In the genomic region with DNA sequence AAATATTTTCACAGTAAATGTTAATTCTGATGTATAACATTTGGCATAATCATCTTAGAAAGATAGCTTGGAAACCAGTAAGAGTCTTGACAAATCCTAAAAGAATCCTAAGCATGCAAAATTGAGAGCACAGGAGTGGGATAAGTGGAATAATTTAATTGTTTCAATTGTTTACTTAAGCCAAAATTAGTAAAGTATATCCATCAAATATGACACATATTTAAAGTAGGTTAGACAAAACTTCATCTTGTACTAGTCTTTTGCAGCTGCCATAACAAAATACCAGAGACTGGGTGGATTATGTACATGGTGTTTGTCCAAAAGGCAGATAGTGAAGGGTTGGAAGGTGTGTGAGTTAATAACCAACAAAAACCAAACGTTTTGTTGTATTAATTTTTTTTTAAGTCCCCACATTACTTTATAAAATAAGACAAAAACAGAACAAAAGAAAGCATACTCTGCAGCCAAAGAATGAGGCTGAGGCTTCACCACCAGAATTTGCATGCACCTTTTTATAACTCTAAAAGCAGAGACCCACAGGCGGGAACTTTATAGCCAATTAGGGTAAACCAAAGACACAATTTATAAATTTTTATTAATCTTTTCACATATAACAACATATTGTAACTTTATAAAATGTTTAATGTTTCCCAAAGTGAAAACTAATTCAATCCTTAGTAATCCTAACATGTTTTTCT, we compare ENCODE assay signal across 30 cellular contexts. TPM values are rescaled to one million over a fixed set of nuclear protein-coding genes. Genes with fewer than 3 reads are reported as not detected.
DNase-seq lines count a peak whose midpoint lies in the region; ATAC-seq and TF ChIP-seq lines count a peak whose summit lies in the region.
"Had no signal": no experiment of that assay in that cellular context is flagged by ENCODE, and none has a peak within 500 bp of the region (broad histone marks: within the 10 kb centered on the region; RNA-seq: fewer than 3 reads in every experiment).

No MANE protein-coding gene starts in this region.

- no peaks in the 10 kb centered on the region for H3K9me2 ChIP-seq in DOHH2 (replicated peaks; ENCODE audit: control insufficient read depth, low read length)

- H3K4me3 ChIP-seq in DOHH2 (ENCODE audit: low read length) (peak overlapping the region; percentile 37), dorsolateral prefrontal cortex (no peak overlapping the region)
- H3K4me3 ChIP-seq: BLaER1 treated with 17β-estradiol and CSF1 and Interleukin-3, amounts not matched to agents 10 nM and 100 nM; heart left ventricle; spleen; testis had no signal

- no peaks in the 10 kb centered on the region for H3K79me2 ChIP-seq in DOHH2 (ENCODE audit: control insufficient read depth, low read length)

- H3K4me2 ChIP-seq in DOHH2 (ENCODE audit: low read length): peak overlapping the region; percentile 47
- H3K4me2 ChIP-seq: BLaER1 treated with 17β-estradiol and CSF1 and Interleukin-3, amounts not matched to agents 10 nM and 100 nM had no signal

- H3K27me3 ChIP-seq in DOHH2 (ENCODE audit: control insufficient read depth, low read length) (no peaks in the 10 kb centered on the region), dorsolateral prefrontal cortex (peaks cover 0 to 6% (median 0%) of the 10 kb centered on the region in 45 donors)
- H3K27me3 ChIP-seq: BLaER1 treated with 17β-estradiol and CSF1 and Interleukin-3, amounts not matched to agents 10 nM and 100 nM; spleen; testis had no signal

- no peaks in the 10 kb centered on the region for H3K36me3 ChIP-seq in DOHH2 (ENCODE audit: control insufficient read depth, low read length)
- H3K36me3 ChIP-seq: BLaER1 treated with 17β-estradiol and CSF1 and Interleukin-3, amounts not matched to agents 10 nM and 100 nM; heart left ventricle; spleen had no signal

- H3F3A ChIP-seq in DOHH2 (ENCODE audit: control insufficient read depth, insufficient read depth): no peaks in the 10 kb centered on the region

- intact Hi-C loops in dorsolateral prefrontal cortex (cut with DNase I): no loop called here

- no peaks in the 10 kb centered on the region for H4K20me1 ChIP-seq in DOHH2 (ENCODE audit: control insufficient read depth, insufficient read depth, low read depth, low read length)
- H4K20me1 ChIP-seq: BLaER1 treated with 17β-estradiol and CSF1 and Interleukin-3, amounts not matched to agents 10 nM and 100 nM had no signal

- H3K9me3 ChIP-seq in DOHH2 (ENCODE audit: control insufficient read depth, insufficient read depth, low read length): no peaks in the 10 kb centered on the region
- H3K9me3 ChIP-seq: spleen, testis had no signal

- DNase-seq in RPMI7951 (ENCODE audit: low read depth) (peak; percentile 1), kidney tubule cell (ENCODE audit: low spot score) (peak; percentile 5), dorsolateral prefrontal cortex (no peak), NCI-H2081 treated with DMSO at 0.1 percent for 48 hours (lab: John Stamatoyannopoulos, UW) (no peak), AG20443 (ENCODE audit: low spot score) (no peak)
- DNase-seq: ACHN; activated naive CD4-positive, alpha-beta T cell treated with anti-CD3 and anti-CD28 coated beads, Interleukin-2, amount 50 U/mL, for 16 hours; anterior cingulate cortex; Caco-2; caudate nucleus; DMS79 treated with DMSO at 0.1 percent for 48 hours; heart left ventricle; HFFc6; left colon; mesenchymal stem cell; naive B cell; NCI-H1092; NCI-H187; NCI-H526; nucleus accumbens; RPMI8226; spleen; stimulated activated CD4-positive, alpha-beta T cell treated with anti-CD3 and anti-CD28 coated beads, Interleukin-4, amount 100 ng/mL, for 24 hours; stimulated activated naive CD4-positive, alpha-beta T cell; testis had no signal

- TF ChIP-seq CTCF in DOHH2 (IDR thresholded peaks at IDR 0.05; ENCODE audit: low read depth, low read length, poor library complexity, severe bottlenecking) (no peak), dorsolateral prefrontal cortex (IDR thresholded peaks at IDR 0.05 in 54 of 56, conservative IDR thresholded peaks at IDR 0.05 in 2 of 56; ENCODE audit: low read depth in 1 of 56, partially characterized antibody in 56 of 56) (no peak)

- H3K4me1 ChIP-seq in DOHH2 (ENCODE audit: control insufficient read depth, low read length): peaks cover 22% of the 10 kb centered on the region
- H3K4me1 ChIP-seq: BLaER1 treated with 17β-estradiol and CSF1 and Interleukin-3, amounts not matched to agents 10 nM and 100 nM; Caco-2; heart left ventricle; testis had no signal

- peak overlapping the region; percentile 45 for H3K27ac ChIP-seq in DOHH2 (ENCODE audit: low read depth, low read length)
- H3K27ac ChIP-seq in dorsolateral prefrontal cortex: no peak overlapping the region
- H3K27ac ChIP-seq: BLaER1 treated with 17β-estradiol and CSF1 and Interleukin-3, amounts not matched to agents 10 nM and 100 nM; heart left ventricle; spleen; testis had no signal

- peak; percentile 48 for ATAC-seq in HG02798 (IDR thresholded peaks at IDR 0.05; ENCODE audit: poor library complexity, unreplicated experiment)
- no peak for ATAC-seq in HG02981 (IDR thresholded peaks at IDR 0.05; ENCODE audit: unreplicated experiment)
- ATAC-seq: heart left ventricle, left colon had no signal

RNA-seq across cellular contexts. Expression of gene CD200R1L, which starts 41.9 kb away (rescaled TPM):
- not detected in 2 replicates for total RNA-seq in RPMI7951 (2014; rRNA removed; shearing (Covaris generic))
- under 1 TPM in 6 of 120 experiments, not detected in 114; 0.36 to 0.92 (median 0.48) TPM for total RNA-seq in dorsolateral prefrontal cortex
- total RNA-seq: activated T-helper 1 cell treated with anti-CD3 and anti-CD28 coated beads, Interleukin-12 subunit alpha, Interleukin-12 subunit beta, Interleukin-2, Interleukin-4 antibody, amounts not matched to agents 30 ng/mL and 10 ng/mL and 1 ng/mL, durations not matched to agents 14 hours and 24 hours and 36 hours; Caco-2; heart left ventricle; HFFc6; left colon; spleen had no signal

Comparison
In these comparisons a context has a peak if more than half of its experiments do, and no peak if none do; other contexts are left out.
1. DNase-seq: peak in RPMI7951 (single experiment) and kidney tubule cell (single experiment); none in dorsolateral prefrontal cortex (0 of 10), NCI-H2081 treated with DMSO at 0.1 percent for 48 hours (single experiment) and AG20443 (single experiment).